Comparison of ENCODE assay signal across 28 cellular contexts in genomic region chr7:27409776-27410175, GRCh38.
DNase-seq lines count a peak whose midpoint lies in the region; ATAC-seq and TF ChIP-seq lines count a peak whose summit lies in the region.
"Had no signal": no experiment of that assay in that cellular context is flagged by ENCODE, and none has a peak within 500 bp of the region (broad histone marks: within the 10 kb centered on the region; RNA-seq: fewer than 3 reads in every experiment).

No MANE protein-coding gene starts in this region.

- POLR2A ChIA-PET in A673 (lab: Charles Lee; ENCODE audit: low non-redundant PET), result no interaction called here

- no peak for ATAC-seq in HG03175 (IDR thresholded peaks at IDR 0.05; ENCODE audit: unreplicated experiment)
- no peak for ATAC-seq in HG02885 (IDR thresholded peaks at IDR 0.05; ENCODE audit: poor library complexity, unreplicated experiment)
- ATAC-seq: gastroesophageal sphincter, HepG2, pancreas, right cardiac atrium had no signal

- BruUV-seq in A673 (replicated peaks; lab: Mats Ljungman, UMichigan), result no TSS peak

- DNase-seq in EL, result peak; percentile 66
- peak; percentile 65 for DNase-seq in LHCN-M2 (ENCODE audit: low read depth)
- peak; percentile 2 for DNase-seq in amniotic epithelial cell (ENCODE audit: low read depth)
- DNase-seq in kidney tubule cell (ENCODE audit: low spot score), result peak; percentile 4
- no peak for DNase-seq in A673 (ENCODE audit: low spot score)
- DNase-seq in HAP-1 (ENCODE audit: low spot score in 2 of 2), result no peak
- DNase-seq: activated B cell treated with CpG ODN at 0.5 μM for 24 hours; activated CD4-positive, alpha-beta T cell treated with anti-CD3 and anti-CD28 coated beads, Interleukin-2, amount 50 U/mL, for 4 hours; activated CD8-positive, alpha-beta memory T cell treated with anti-CD3 and anti-CD28 coated beads, Interleukin-2, amount 50 U/mL, for 48 hours; activated naive CD8-positive, alpha-beta T cell treated with anti-CD3 and anti-CD28 coated beads for 36 hours; cerebellar nuclear complex; DND-41; NCI-H2029 treated with DMSO at 0.1 percent for 48 hours; NCI-H345; NCI-H82; OCI-M1; pancreas; right cardiac atrium; SHP77; stimulated activated CD4-positive, alpha-beta T cell treated with anti-CD3 and anti-CD28 coated beads, Interleukin-4, amount 100 ng/mL, for 4 hours; stimulated activated naive CD4-positive, alpha-beta T cell; SW 1271 had no signal

- in situ Hi-C loops in HAP-1 (cut with MboI; ENCODE audit: low sequenced_read_pairs), result no loop called here

- no peak overlapping the region for H3K4me3 ChIP-seq in A673 (ENCODE audit: low read depth, low read length, poor library complexity, severe bottlenecking)
- H3K4me3 ChIP-seq in HAP-1, result no peak overlapping the region
- H3K4me3 ChIP-seq: gastroesophageal sphincter, pancreas, thoracic aorta had no signal

- no peaks in the 10 kb centered on the region for H3K4me1 ChIP-seq in A673 (ENCODE audit: insufficient read depth, low read length, poor library complexity, severe bottlenecking)
- H3K4me1 ChIP-seq in HAP-1, result no peaks in the 10 kb centered on the region
- H3K4me1 ChIP-seq: gastroesophageal sphincter, pancreas had no signal

- H3K36me3 ChIP-seq in A673 (ENCODE audit: insufficient read depth, low read length, poor library complexity, severe bottlenecking) (no peaks in the 10 kb centered on the region), HAP-1 (replicated peaks) (no peaks in the 10 kb centered on the region)
- H3K36me3 ChIP-seq: gastroesophageal sphincter, pancreas, thoracic aorta had no signal

- TF ChIP-seq CTCF in A673 (conservative IDR thresholded peaks at IDR 0.05; ENCODE audit: low read depth, low read length), result no peak

- H3K27me3 ChIP-seq in A673 (replicated peaks; ENCODE audit: insufficient read depth, low read depth, low read length, poor library complexity) (no peaks in the 10 kb centered on the region), HAP-1 (ENCODE audit: low read depth) (no peaks in the 10 kb centered on the region)
- H3K27me3 ChIP-seq: pancreas had no signal

- intact Hi-C loops in A673 (cut with micrococcal nuclease; ENCODE audit: unreplicated experiment), result no loop called here

- H3K9me3 ChIP-seq in A673 (ENCODE audit: low read depth, low read length, poor library complexity, severe bottlenecking) (no peaks in the 10 kb centered on the region), HAP-1 (no peaks in the 10 kb centered on the region)
- H3K9me3 ChIP-seq: gastroesophageal sphincter, pancreas, thoracic aorta had no signal

- no peak overlapping the region for H3K27ac ChIP-seq in A673 (ENCODE audit: low read depth, low read length, poor library complexity, severe bottlenecking)
- H3K27ac ChIP-seq: C4-2B, gastroesophageal sphincter, pancreas, thoracic aorta had no signal

- CTCF ChIA-PET in A673 (lab: Charles Lee), result no interaction called here

Comparison
In these comparisons a context has a peak if more than half of its experiments do, and no peak if none do; other contexts are left out.
1. DNase-seq: peak in EL (single experiment), LHCN-M2 (single experiment), amniotic epithelial cell (single experiment) and kidney tubule cell (single experiment); none in A673 (single experiment) and HAP-1 (0 of 2).